ENCODE assay signal across 1 cellular context in the genomic region with DNA sequence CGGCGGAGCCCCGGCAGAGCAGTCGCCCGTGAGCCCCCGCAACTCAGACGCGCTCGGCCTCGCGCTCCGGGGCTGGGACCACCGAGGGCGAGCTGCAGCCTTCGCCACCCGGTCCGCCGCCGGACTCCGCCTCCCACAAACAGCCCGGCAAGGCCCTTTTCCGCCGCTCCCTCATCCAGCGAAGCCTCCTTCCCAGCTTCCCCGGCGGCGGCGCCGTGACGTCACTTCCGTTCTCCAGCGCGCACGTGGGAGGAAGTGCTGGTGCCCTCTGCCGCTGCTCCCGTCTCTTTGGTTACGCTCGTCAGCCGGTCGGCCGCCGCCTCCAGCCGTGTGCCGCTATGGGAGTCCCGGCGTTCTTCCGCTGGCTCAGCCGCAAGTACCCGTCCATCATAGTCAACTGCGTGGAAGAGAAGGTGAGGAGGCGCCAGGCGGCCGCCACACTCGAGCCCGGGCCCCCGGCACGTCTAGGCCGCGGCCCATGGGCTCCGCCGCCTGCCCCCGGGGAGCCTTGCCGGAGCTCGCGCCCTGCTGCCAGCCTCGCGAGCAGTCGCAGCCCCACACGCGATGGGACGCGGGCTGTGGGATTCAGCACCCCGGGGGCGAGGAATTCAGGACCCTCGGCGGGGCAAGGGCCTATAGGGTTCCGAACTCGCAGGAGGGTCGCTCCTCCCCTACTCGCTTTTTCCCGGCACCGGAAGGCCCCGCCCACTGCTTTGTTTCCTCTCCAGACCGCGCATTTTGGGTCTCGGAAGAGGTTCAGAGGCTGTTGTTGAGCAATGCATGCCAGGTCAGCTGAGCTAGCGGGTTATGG.
TF ChIP-seq lines count a peak whose summit lies in the region.

TSS of gene XRN2 (plus strand) at position 271 of the 811 bp plus-strand sequence. CDS start at position 339, 68 bp downstream.

TF ChIP-seq in K562, 482 proteins besides CTCF, POLR2A, EP300 and RAD21 (continued from another document and continues in another):
- TF ChIP-seq, protein P1, sequence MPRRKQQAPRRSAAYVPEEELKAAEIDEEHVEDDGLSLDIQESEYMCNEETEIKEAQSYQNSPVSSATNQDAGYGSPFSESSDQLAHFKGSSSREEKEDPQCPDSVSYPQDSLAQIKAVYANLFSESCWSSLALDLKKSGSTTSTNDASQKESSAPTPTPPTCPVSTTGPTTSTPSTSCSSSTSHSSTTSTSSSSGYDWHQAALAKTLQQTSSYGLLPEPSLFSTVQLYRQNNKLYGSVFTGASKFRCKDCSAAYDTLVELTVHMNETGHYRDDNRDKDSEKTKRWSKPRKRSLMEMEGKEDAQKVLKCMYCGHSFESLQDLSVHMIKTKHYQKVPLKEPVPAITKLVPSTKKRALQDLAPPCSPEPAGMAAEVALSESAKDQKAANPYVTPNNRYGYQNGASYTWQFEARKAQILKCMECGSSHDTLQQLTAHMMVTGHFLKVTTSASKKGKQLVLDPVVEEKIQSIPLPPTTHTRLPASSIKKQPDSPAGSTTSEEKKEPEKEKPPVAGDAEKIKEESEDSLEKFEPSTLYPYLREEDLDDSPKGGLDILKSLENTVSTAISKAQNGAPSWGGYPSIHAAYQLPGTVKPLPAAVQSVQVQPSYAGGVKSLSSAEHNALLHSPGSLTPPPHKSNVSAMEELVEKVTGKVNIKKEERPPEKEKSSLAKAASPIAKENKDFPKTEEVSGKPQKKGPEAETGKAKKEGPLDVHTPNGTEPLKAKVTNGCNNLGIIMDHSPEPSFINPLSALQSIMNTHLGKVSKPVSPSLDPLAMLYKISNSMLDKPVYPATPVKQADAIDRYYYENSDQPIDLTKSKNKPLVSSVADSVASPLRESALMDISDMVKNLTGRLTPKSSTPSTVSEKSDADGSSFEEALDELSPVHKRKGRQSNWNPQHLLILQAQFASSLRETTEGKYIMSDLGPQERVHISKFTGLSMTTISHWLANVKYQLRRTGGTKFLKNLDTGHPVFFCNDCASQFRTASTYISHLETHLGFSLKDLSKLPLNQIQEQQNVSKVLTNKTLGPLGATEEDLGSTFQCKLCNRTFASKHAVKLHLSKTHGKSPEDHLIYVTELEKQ (CRISPR knock-in tag; IDR thresholded peaks at IDR 0.05), result no peak
- no peak for TF ChIP-seq NR2C1 (IDR thresholded peaks at IDR 0.05)
- TF ChIP-seq NR2C1 (tag; IDR thresholded peaks at IDR 0.05), result peak; percentile 22; the same call in 1 of the 2 replicates
- no peak for TF ChIP-seq CBX2 (IDR thresholded peaks at IDR 0.05; ENCODE audit: insufficient read depth, low read length, poor library complexity, severe bottlenecking)
- peak; percentile 97 for TF ChIP-seq ATF7 (IDR thresholded peaks at IDR 0.05)
- no peak for TF ChIP-seq ZNF280B (CRISPR knock-in tag; IDR thresholded peaks at IDR 0.05)
- TF ChIP-seq WHSC1 (IDR thresholded peaks at IDR 0.05; ENCODE audit: low read length), result no peak
- TF ChIP-seq THRB (CRISPR knock-in tag; conservative IDR thresholded peaks at IDR 0.05), result no peak
- no peak for TF ChIP-seq TBL1XR1 (IDR thresholded peaks at IDR 0.05; ENCODE audit: low read length in 2 of 2)
- no peak for TF ChIP-seq DMBX1 (CRISPR knock-in tag; IDR thresholded peaks at IDR 0.05; ENCODE audit: borderline replicate concordance)
- TF ChIP-seq ZKSCAN1 (IDR thresholded peaks at IDR 0.05; ENCODE audit: low read depth, low read length), result no peak
- TF ChIP-seq NFE2 (IDR thresholded peaks at IDR 0.05; ENCODE audit: low read depth), result no peak
- TF ChIP-seq ZBTB34 (CRISPR knock-in tag; IDR thresholded peaks at IDR 0.05), result no peak
- peak; percentile 92 for TF ChIP-seq MAX (CRISPR knock-in tag; IDR thresholded peaks at IDR 0.05)
- peak; percentile 55 for TF ChIP-seq TAF1 (IDR thresholded peaks at IDR 0.05; ENCODE audit: control insufficient read depth, extremely low read depth, insufficient read depth, low read length, severe bottlenecking)
- no peak for TF ChIP-seq ZNF318 (IDR thresholded peaks at IDR 0.05; ENCODE audit: borderline replicate concordance in 1 of 2, low read depth in 1 of 2)
- TF ChIP-seq HDAC2 (IDR thresholded peaks at IDR 0.05), result no peak
- no peak for TF ChIP-seq ZNF740 (CRISPR knock-in tag; IDR thresholded peaks at IDR 0.05)
- no peak for TF ChIP-seq ZNF740 (tag; IDR thresholded peaks at IDR 0.05)
- TF ChIP-seq ZNF778 (CRISPR knock-in tag; IDR thresholded peaks at IDR 0.05), result no peak
- TF ChIP-seq SRSF7 (optimal IDR thresholded peaks at IDR 0.05; ENCODE audit: low read depth, low read length), result no peak
- no peak for TF ChIP-seq DEAF1 (CRISPR knock-in tag; IDR thresholded peaks at IDR 0.05)
- peak; percentile 38 to 82; a peak in 1 of 4 replicates for TF ChIP-seq SIN3A (IDR thresholded peaks at IDR 0.05; ENCODE audit: borderline replicate concordance in 2 of 2, control insufficient read depth in 1 of 2, low read depth in 2 of 2, low read length in 2 of 2)
- TF ChIP-seq CHD2 (IDR thresholded peaks at IDR 0.05; ENCODE audit: low read depth, low read length), result peak; percentile 56
- TF ChIP-seq, protein P2, sequence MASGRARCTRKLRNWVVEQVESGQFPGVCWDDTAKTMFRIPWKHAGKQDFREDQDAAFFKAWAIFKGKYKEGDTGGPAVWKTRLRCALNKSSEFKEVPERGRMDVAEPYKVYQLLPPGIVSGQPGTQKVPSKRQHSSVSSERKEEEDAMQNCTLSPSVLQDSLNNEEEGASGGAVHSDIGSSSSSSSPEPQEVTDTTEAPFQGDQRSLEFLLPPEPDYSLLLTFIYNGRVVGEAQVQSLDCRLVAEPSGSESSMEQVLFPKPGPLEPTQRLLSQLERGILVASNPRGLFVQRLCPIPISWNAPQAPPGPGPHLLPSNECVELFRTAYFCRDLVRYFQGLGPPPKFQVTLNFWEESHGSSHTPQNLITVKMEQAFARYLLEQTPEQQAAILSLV (tag; IDR thresholded peaks at IDR 0.05), result no peak
- TF ChIP-seq SIN3B (IDR thresholded peaks at IDR 0.05; ENCODE audit: low read depth), result peak; percentile 39; the same call in 1 of the 2 replicates
- no peak for TF ChIP-seq SFPQ (IDR thresholded peaks at IDR 0.05; ENCODE audit: low read depth, low read length)
